ENCODE assay signal across 9 cellular contexts in the genomic region with DNA sequence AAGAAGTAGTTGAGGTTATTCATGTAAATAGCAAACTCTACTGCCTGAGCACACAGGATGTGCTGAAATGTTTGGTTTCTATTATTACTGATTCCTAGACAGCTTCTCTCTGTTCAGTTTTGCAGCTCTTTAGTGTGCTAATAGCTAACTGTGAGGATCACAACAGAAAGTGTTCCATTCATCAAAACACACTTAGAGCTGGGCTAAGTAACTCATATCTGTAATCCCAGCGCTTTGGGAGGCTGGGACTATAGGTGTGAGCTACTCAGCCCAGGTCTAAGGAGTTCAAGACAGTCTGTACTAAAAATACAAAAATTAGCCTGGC.
DNase-seq lines count a peak whose midpoint lies in the region; ATAC-seq lines count a peak whose summit lies in the region.
"Had no signal": no experiment of that assay in that cellular context is flagged by ENCODE, and none has a peak within 500 bp of the region (broad histone marks: within the 10 kb centered on the region; RNA-seq: fewer than 3 reads in every experiment).

No MANE protein-coding gene starts in this region.

- no peaks in the 10 kb centered on the region for H3K9me3 ChIP-seq in skeletal muscle tissue (ENCODE audit: control insufficient read depth in 3 of 3, low read length in 3 of 3)

- H3K27ac ChIP-seq in skeletal muscle tissue (ENCODE audit: low read depth, low read length), result peak overlapping the region; percentile 31

- peak; percentile 83 for ATAC-seq in GM18909 (IDR thresholded peaks at IDR 0.05; ENCODE audit: poor library complexity, unreplicated experiment)
- peak; percentile 82 for ATAC-seq in GM21737 (IDR thresholded peaks at IDR 0.05; ENCODE audit: unreplicated experiment)
- ATAC-seq in HG03354 (IDR thresholded peaks at IDR 0.05; ENCODE audit: poor library complexity, severe bottlenecking, unreplicated experiment), result peak; percentile 81

- no peaks in the 10 kb centered on the region for H3K36me3 ChIP-seq in skeletal muscle tissue (ENCODE audit: control insufficient read depth in 3 of 3, insufficient read depth in 3 of 3, low read length in 3 of 3)

- H3K4me1 ChIP-seq in skeletal muscle tissue (ENCODE audit: control insufficient read depth in 3 of 3, insufficient read depth in 3 of 3, low read length in 3 of 3), result peaks cover 29 to 39% (median 36%) of the 10 kb centered on the region in 3 donors

- H3K27me3 ChIP-seq in skeletal muscle tissue (ENCODE audit: control insufficient read depth in 3 of 3, insufficient read depth in 3 of 3, low read length in 3 of 3), result no peaks in the 10 kb centered on the region

- H3K4me3 ChIP-seq in skeletal muscle tissue (ENCODE audit: low read length in 3 of 3), result no peak overlapping the region

- H3K9ac ChIP-seq in skeletal muscle tissue (ENCODE audit: low read depth in 1 of 3, low read length in 3 of 3), result peak overlapping the region in 2 of 3 donors; percentile 10 to 46

- DNase-seq in HCEC 1CT (no peak), AG08396 (ENCODE audit: low spot score) (no peak), dedifferentiated amniotic fluid mesenchymal stem cell (ENCODE audit: extremely low spot score) (no peak)
- DNase-seq: activated naive CD4-positive, alpha-beta T cell; NCI-H526 had no signal
